In the genomic region with DNA sequence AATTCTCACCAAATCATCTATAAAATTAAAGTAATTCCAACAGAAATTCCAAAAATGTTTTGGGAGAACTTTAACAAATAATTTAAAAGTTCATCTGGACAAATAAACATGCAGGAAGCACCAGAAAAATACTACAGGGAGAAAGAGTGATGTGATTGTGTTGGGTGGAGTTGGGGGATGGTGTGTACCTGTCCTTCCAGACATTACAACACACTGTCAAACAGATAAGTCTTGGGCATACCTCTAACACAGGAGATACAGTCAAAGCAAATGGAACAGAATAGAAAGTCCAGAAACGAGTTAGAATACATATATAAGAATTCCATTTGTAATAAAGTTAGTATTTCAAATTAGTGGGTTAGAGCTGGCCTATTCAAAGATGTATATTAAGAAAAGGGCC, we compare ENCODE assay signal across 2 cellular contexts.
TF ChIP-seq lines count a peak whose summit lies in the region.

No MANE protein-coding gene starts in this region.

TF ChIP-seq in IMR-90, 13 proteins besides CTCF, POLR2A, EP300 and RAD21:
- no peak for TF ChIP-seq RCOR1 (IDR thresholded peaks at IDR 0.05; ENCODE audit: insufficient replicate concordance, low read length)
- no peak for TF ChIP-seq BHLHE40 (IDR thresholded peaks at IDR 0.05; ENCODE audit: low read depth, low read length)
TF ChIP-seq in IMR-90: peak in this region for 0.

TF ChIP-seq in GM12878, 131 proteins besides CTCF, POLR2A, EP300 and RAD21:
- TF ChIP-seq TARDBP (IDR thresholded peaks at IDR 0.05; ENCODE audit: borderline replicate concordance) (no peak), ZBTB40 (IDR thresholded peaks at IDR 0.05; ENCODE audit: borderline replicate concordance) (0 out of 2 replicates have a peak, but pooled peaks have one; percentile 21)
